10 cellular contexts compared by ENCODE assay signal in genomic region chr15:57747206-57747605, GRCh38. TPM values are rescaled to one million over a fixed set of nuclear protein-coding genes. Genes with fewer than 3 reads are reported as not detected.
DNase-seq lines count a peak whose midpoint lies in the region; ATAC-seq and TF ChIP-seq lines count a peak whose summit lies in the region.
"Had no signal": no experiment of that assay in that cellular context is flagged by ENCODE, and none has a peak within 500 bp of the region (broad histone marks: within the 10 kb centered on the region; RNA-seq: fewer than 3 reads in every experiment).

No MANE protein-coding gene starts in this region.

- H3K4ac ChIP-seq in IMR-90 (ENCODE audit: low read depth, low read length) (no peak overlapping the region), trophoblast cell (ENCODE audit: low read depth, low read length) (no peak overlapping the region)

- H4K8ac ChIP-seq in IMR-90 (ENCODE audit: low read depth in 2 of 2, low read length in 2 of 2) (no peak overlapping the region), trophoblast cell (ENCODE audit: low read depth, low read length) (no peak overlapping the region)

- no peak overlapping the region for H2AK5ac ChIP-seq in IMR-90 (ENCODE audit: low read depth, low read length)
- no peak overlapping the region for H2AK5ac ChIP-seq in trophoblast cell (ENCODE audit: low read length)

- TF ChIP-seq RAD21 in IMR-90 (IDR thresholded peaks at IDR 0.05; ENCODE audit: low read length): no peak

- dilution Hi-C loops in IMR-90 (cut with HindIII; ENCODE audit: low sequenced_read_pairs, unreplicated experiment): no loop called here

- no peak for TF ChIP-seq POLR2A in IMR-90 (IDR thresholded peaks at IDR 0.05; ENCODE audit: low read depth, low read length)

- H2AFZ ChIP-seq in IMR-90 (replicated peaks; ENCODE audit: low read length, poor library complexity) (no peak overlapping the region), trophoblast cell (ENCODE audit: insufficient read depth, low read length, poor library complexity) (peak overlapping the region; percentile 28)

- DNase-seq in NCI-H1105 treated with DMSO at 0.1 percent for 48 hours (lab: John Stamatoyannopoulos, UW) (peak; percentile 24), NCI-H1105 (lab: John Stamatoyannopoulos, UW) (no peak), IMR-90 (no peak), fibroblast of peridontal ligament (ENCODE audit: extremely low read depth) (peak; percentile 54), trophoblast cell (peak in 1 of 2 donors; percentile 9), NCI-H128 (lab: John Stamatoyannopoulos, UW; ENCODE audit: unreplicated experiment) (no peak)
- DNase-seq: gastrocnemius medialis, nucleus accumbens had no signal

- H3K36me3 ChIP-seq in IMR-90 (ENCODE audit: control insufficient read depth, insufficient read depth, low read length) (no peaks in the 10 kb centered on the region), trophoblast cell (ENCODE audit: control insufficient read depth in 1 of 2, insufficient read depth in 2 of 2, low read length in 2 of 2) (no peaks in the 10 kb centered on the region)
- H3K36me3 ChIP-seq: gastrocnemius medialis had no signal

- WGBS in IMR-90 (ENCODE audit: extremely low coverage in 2 of 2, insufficient read length in 1 of 2), 2 experiments: 43% methylated on average over 3 of the region's 9 CpGs; no CpG with 5 or more reads in 1 of the 2 experiments
- WGBS in trophoblast cell (ENCODE audit: extremely low coverage, insufficient coverage, insufficient read length): no CpG with 5 or more reads among the region's 9 CpGs

- no peak for TF ChIP-seq CTCF in IMR-90 (conservative IDR thresholded peaks at IDR 0.05; ENCODE audit: low read depth, low read length)

- 0 out of 2 replicates have a peak, but pooled peaks have one; percentile 29 for ATAC-seq in IMR-90 (ENCODE audit: low read depth)
- no peak for ATAC-seq in HG02642 (IDR thresholded peaks at IDR 0.05; ENCODE audit: poor library complexity, unreplicated experiment)
- ATAC-seq in GM21576 (IDR thresholded peaks at IDR 0.05; ENCODE audit: unreplicated experiment): no peak

- in situ Hi-C loops in IMR-90 (cut with MboI; ENCODE audit: low sequenced_read_pairs): no loop called here

- H3K4me3 ChIP-seq in IMR-90 (ENCODE audit: insufficient read depth, low read depth, low read length): no peak overlapping the region
- no peak overlapping the region for H3K4me3 ChIP-seq in trophoblast cell (ENCODE audit: low read depth, low read length)

- no peak overlapping the region for H2BK20ac ChIP-seq in IMR-90 (ENCODE audit: low read depth, low read length)

- H3K4me2 ChIP-seq in IMR-90 (ENCODE audit: low read depth, low read length): no peak overlapping the region
- H3K4me2 ChIP-seq in trophoblast cell (ENCODE audit: low read length): no peak overlapping the region

- no peaks in the 10 kb centered on the region for H3K9me3 ChIP-seq in IMR-90 (ENCODE audit: control insufficient read depth, insufficient read depth, low read length)
- H3K9me3 ChIP-seq in trophoblast cell (ENCODE audit: insufficient read depth, low read depth, low read length): no peaks in the 10 kb centered on the region
- H3K9me3 ChIP-seq: gastrocnemius medialis had no signal

- intact Hi-C loops in IMR-90 (cut with micrococcal nuclease): no loop called here

- H4K20me1 ChIP-seq in IMR-90 (ENCODE audit: insufficient read depth, low read length): no peaks in the 10 kb centered on the region

- no peaks in the 10 kb centered on the region for H3K79me2 ChIP-seq in trophoblast cell (ENCODE audit: control insufficient read depth, insufficient read depth, low read length, poor library complexity)

- H4K12ac ChIP-seq in trophoblast cell (ENCODE audit: low read depth, low read length): no peak overlapping the region

- H3K27ac ChIP-seq in IMR-90 (ENCODE audit: insufficient read depth, low read length): no peak overlapping the region
- no peak overlapping the region for H3K27ac ChIP-seq in trophoblast cell (ENCODE audit: low read depth, low read length)

- H3K27me3 ChIP-seq in IMR-90 (ENCODE audit: control insufficient read depth, insufficient read depth, low read length) (no peaks in the 10 kb centered on the region; the same call in 1 of the 2 replicates), trophoblast cell (ENCODE audit: insufficient read depth, low read length) (no peaks in the 10 kb centered on the region)
- H3K27me3 ChIP-seq: gastrocnemius medialis had no signal

- H4K91ac ChIP-seq in IMR-90 (ENCODE audit: insufficient read depth, low read depth, low read length): no peak overlapping the region
- peak overlapping the region; percentile 80 for H4K91ac ChIP-seq in trophoblast cell (ENCODE audit: low read depth, low read length)

- H3K9me1 ChIP-seq in IMR-90 (ENCODE audit: insufficient read depth, low read length): no peaks in the 10 kb centered on the region

- BruUV-seq in IMR-90 (replicated peaks; lab: Mats Ljungman, UMichigan): no TSS peak

- H3K18ac ChIP-seq in IMR-90 (ENCODE audit: low read depth, low read length) (no peak overlapping the region), trophoblast cell (ENCODE audit: low read length) (peak overlapping the region; percentile 71)

- H2BK12ac ChIP-seq in trophoblast cell (ENCODE audit: low read length): peak overlapping the region; percentile 81

- no peak overlapping the region for H2BK120ac ChIP-seq in IMR-90 (ENCODE audit: low read depth, low read length)
- peak overlapping the region; percentile 65 for H2BK120ac ChIP-seq in trophoblast cell (ENCODE audit: insufficient read depth, low read length, poor library complexity)

- POLR2A ChIA-PET in IMR-90 (lab: Charles Lee; ENCODE audit: unreplicated experiment): no interaction called here

- H3K14ac ChIP-seq in IMR-90 (replicated peaks; ENCODE audit: low read depth, low read length) (no peak overlapping the region), trophoblast cell (ENCODE audit: low read length) (no peak overlapping the region)

- no peak overlapping the region for H2BK5ac ChIP-seq in IMR-90 (ENCODE audit: low read depth, low read length, poor library complexity, severe bottlenecking)
- no peak overlapping the region for H2BK5ac ChIP-seq in trophoblast cell (ENCODE audit: low read depth, low read length, poor library complexity)

- H3K56ac ChIP-seq in IMR-90 (ENCODE audit: extremely low read depth, insufficient read depth, low read length): no peak overlapping the region

- H3K79me1 ChIP-seq in IMR-90 (ENCODE audit: low read depth in 1 of 2, low read length in 2 of 2) (no peaks in the 10 kb centered on the region), trophoblast cell (ENCODE audit: low read length) (peaks cover 3% of the 10 kb centered on the region)

- H3K4me1 ChIP-seq in IMR-90 (ENCODE audit: control insufficient read depth, insufficient read depth, low read length) (no peaks in the 10 kb centered on the region), trophoblast cell (ENCODE audit: control insufficient read depth in 1 of 2, insufficient read depth in 2 of 2, low read length in 2 of 2) (peaks cover 3 to 4% of the 10 kb centered on the region in 2 experiments)
- H3K4me1 ChIP-seq: gastrocnemius medialis had no signal

- H3K23ac ChIP-seq in IMR-90 (ENCODE audit: low read depth, low read length) (no peak overlapping the region), trophoblast cell (ENCODE audit: low read length) (no peak overlapping the region)

- H2AK9ac ChIP-seq in IMR-90 (replicated peaks; ENCODE audit: low read depth, low read length, poor library complexity): no peak overlapping the region

- CTCF ChIA-PET in IMR-90 (lab: Yijun Ruan, JAX): no interaction called here

- no peak overlapping the region for H2BK15ac ChIP-seq in IMR-90 (ENCODE audit: low read depth, low read length)

- no peak overlapping the region for H4K5ac ChIP-seq in IMR-90 (ENCODE audit: low read depth, low read length)

- H3K9ac ChIP-seq in IMR-90 (ENCODE audit: low read depth, low read length) (no peak overlapping the region), trophoblast cell (ENCODE audit: low read length) (no peak overlapping the region)

TF ChIP-seq in IMR-90, 13 proteins besides CTCF, POLR2A, EP300 and RAD21 (continues in another document):
- TF ChIP-seq SMC3 (IDR thresholded peaks at IDR 0.05; ENCODE audit: low read depth, low read length) (no peak), MAZ (IDR thresholded peaks at IDR 0.05; ENCODE audit: borderline replicate concordance, low read depth, low read length) (no peak), NFE2L2 (IDR thresholded peaks at IDR 0.05; ENCODE audit: low read depth, low read length) (no peak), MXI1 (IDR thresholded peaks at IDR 0.05; ENCODE audit: borderline replicate concordance, low read depth, low read length) (no peak), RCOR1 (IDR thresholded peaks at IDR 0.05; ENCODE audit: insufficient replicate concordance, low read length) (no peak), CEBPB (IDR thresholded peaks at IDR 0.05; ENCODE audit: low read depth, low read length) (no peak), USF2 (IDR thresholded peaks at IDR 0.05; ENCODE audit: low read depth, low read length) (no peak), BHLHE40 (IDR thresholded peaks at IDR 0.05; ENCODE audit: low read depth, low read length) (no peak), RFX5 (IDR thresholded peaks at IDR 0.05; ENCODE audit: low read depth, low read length) (no peak), FOS (IDR thresholded peaks at IDR 0.05; ENCODE audit: low read depth, low read length) (no peak), CHD1 (IDR thresholded peaks at IDR 0.05; ENCODE audit: low read depth, low read length) (no peak)
- TF ChIP-seq, protein P1, sequence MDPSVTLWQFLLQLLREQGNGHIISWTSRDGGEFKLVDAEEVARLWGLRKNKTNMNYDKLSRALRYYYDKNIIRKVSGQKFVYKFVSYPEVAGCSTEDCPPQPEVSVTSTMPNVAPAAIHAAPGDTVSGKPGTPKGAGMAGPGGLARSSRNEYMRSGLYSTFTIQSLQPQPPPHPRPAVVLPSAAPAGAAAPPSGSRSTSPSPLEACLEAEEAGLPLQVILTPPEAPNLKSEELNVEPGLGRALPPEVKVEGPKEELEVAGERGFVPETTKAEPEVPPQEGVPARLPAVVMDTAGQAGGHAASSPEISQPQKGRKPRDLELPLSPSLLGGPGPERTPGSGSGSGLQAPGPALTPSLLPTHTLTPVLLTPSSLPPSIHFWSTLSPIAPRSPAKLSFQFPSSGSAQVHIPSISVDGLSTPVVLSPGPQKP (IDR thresholded peaks at IDR 0.05; ENCODE audit: borderline replicate concordance, low read depth, low read length): no peak

RNA-seq across cellular contexts. Expression of gene POLR2M, which starts 40.7 kb away (rescaled TPM):
- 83.0 and 117 TPM in 2 replicates for total RNA-seq in IMR-90 (2012; rRNA removed)
- polyA plus RNA-seq in IMR-90 (2012; rRNA removed): 60.8 and 432 TPM in 2 replicates
- 7.9 and 8.6 TPM in 2 replicates for polyA plus RNA-seq in IMR-90 (2012; cell fraction: cytosol; rRNA removed)
- polyA plus RNA-seq in IMR-90 (2012; cell fraction: nucleus; rRNA removed; ENCODE audit: low replicate concordance): 2.7 and 12.8 TPM in 2 replicates
- polyA plus RNA-seq in trophoblast cell (2013): 114 and 142 TPM in 2 replicates

Comparison
In these comparisons a context has a peak if more than half of its experiments do, and no peak if none do; other contexts are left out.
1. DNase-seq: peak in NCI-H1105 treated with DMSO at 0.1 percent for 48 hours (single experiment) and fibroblast of peridontal ligament (single experiment); none in NCI-H1105 (single experiment), IMR-90 (single experiment) and NCI-H128 (single experiment).